10 cellular contexts compared by ENCODE assay signal in genomic region chr9:36398745-36399144, GRCh38. TPM values are rescaled to one million over a fixed set of nuclear protein-coding genes. Genes with fewer than 3 reads are reported as not detected.
DNase-seq lines count a peak whose midpoint lies in the region; ATAC-seq, FAIRE-seq and TF ChIP-seq lines count a peak whose summit lies in the region.
"Had no signal": no experiment of that assay in that cellular context is flagged by ENCODE, and none has a peak within 500 bp of the region (broad histone marks: within the 10 kb centered on the region; RNA-seq: fewer than 3 reads in every experiment).

No MANE protein-coding gene starts in this region.

- no peak overlapping the region for H4K8ac ChIP-seq in H9 (replicated peaks; ENCODE audit: insufficient read length, low read depth, low read length)

- H3K4me3 ChIP-seq in keratinocyte (ENCODE audit: control insufficient read depth in 2 of 3, extremely low read depth in 1 of 3, insufficient read depth in 2 of 3, low read depth in 1 of 3, low read length in 3 of 3) = peak overlapping the region in 2 of 3 experiments; percentile 44 to 56

- H3K4me1 Mint-ChIP-seq in H9 = peaks cover 24 to 30% of the 10 kb centered on the region in 2 experiments
- peaks cover 40% of the 10 kb centered on the region for H3K4me1 Mint-ChIP-seq in activated naive CD8-positive, alpha-beta T cell treated with anti-CD3 and anti-CD28 coated beads, Interleukin-2, amount 10 ng/mL, durations not matched to agents 7 days and 5 days

- H3K9ac ChIP-seq in H9 (ENCODE audit: extremely low read depth, insufficient read length, low read length) (no peak overlapping the region), keratinocyte (ENCODE audit: control insufficient read depth, extremely low read depth, insufficient read depth, low read length) (peak overlapping the region; percentile 42)

- no peaks in the 10 kb centered on the region for H3K79me1 ChIP-seq in H9 (ENCODE audit: insufficient read depth, low read depth, low read length, poor library complexity, severe bottlenecking)

- no peak for FAIRE-seq in keratinocyte (lab: Jason Lieb, UNC)

- H3K4ac ChIP-seq in H9 (ENCODE audit: low read depth, low read length) = no peak overlapping the region

- H2BK5ac ChIP-seq in H9 (ENCODE audit: insufficient read length, low read length) = no peak overlapping the region

- H3K9me3 ChIP-seq in H9 (ENCODE audit: control insufficient read depth, low read depth, low read length) (no peaks in the 10 kb centered on the region), keratinocyte (ENCODE audit: control insufficient read depth, low read depth, low read length) (no peaks in the 10 kb centered on the region)

- dilution Hi-C loops in keratinocyte (cut with MboI; ENCODE audit: extremely low pct_ligation_motif_present, low sequenced_read_pairs) = no loop called here

- H3K9me1 ChIP-seq in keratinocyte (ENCODE audit: control insufficient read depth, extremely low read depth, insufficient read depth, low read length) = no peaks in the 10 kb centered on the region

- H3K27me3 ChIP-seq in H9 (ENCODE audit: insufficient read depth, low read length) (no peaks in the 10 kb centered on the region), keratinocyte (ENCODE audit: control insufficient read depth, extremely low read depth, insufficient read depth, low read length) (no peaks in the 10 kb centered on the region)

- no peak for ATAC-seq in activated naive CD8-positive, alpha-beta T cell treated with anti-CD3 and anti-CD28 coated beads, Interleukin-2, amount 10 ng/mL, durations not matched to agents 7 days and 5 days (ENCODE audit: low read depth)
- ATAC-seq in HG03439 (IDR thresholded peaks at IDR 0.05; ENCODE audit: unreplicated experiment) (no peak), HG02884 (IDR thresholded peaks at IDR 0.05; ENCODE audit: unreplicated experiment) (no peak), HG03175 (IDR thresholded peaks at IDR 0.05; ENCODE audit: unreplicated experiment) (no peak)

- H4K5ac ChIP-seq in H9 (ENCODE audit: insufficient read length, low read depth, low read length) = no peak overlapping the region

- H3K27ac ChIP-seq in H9 (ENCODE audit: insufficient read length, low read depth, low read length) (no peak overlapping the region), keratinocyte (ENCODE audit: control insufficient read depth, insufficient read depth, low read length) (peak overlapping the region; percentile 25)

- H4K91ac ChIP-seq in H9 (ENCODE audit: insufficient read length, low read depth, low read length) = no peak overlapping the region

- H3K4me2 ChIP-seq in H9 (ENCODE audit: insufficient read depth, insufficient read length, low read length) (no peak overlapping the region), keratinocyte (ENCODE audit: control insufficient read depth, extremely low read depth, insufficient read depth, low read depth, low read length) (peak overlapping the region; percentile 64)

- no peak overlapping the region for H3T11ph ChIP-seq in H9 (ENCODE audit: low read length)

- H2AK5ac ChIP-seq in H9 (ENCODE audit: insufficient read length, low read length) = no peak overlapping the region

- H3K9me3 Mint-ChIP-seq in H9 = no peaks in the 10 kb centered on the region; a peak in 1 of 5 replicates
- H3K9me3 Mint-ChIP-seq in activated naive CD8-positive, alpha-beta T cell treated with anti-CD3 and anti-CD28 coated beads, Interleukin-2, amount 10 ng/mL, durations not matched to agents 7 days and 5 days = no peaks in the 10 kb centered on the region

- H3K4me1 ChIP-seq in H9 (ENCODE audit: insufficient read depth, low read length) = no peaks in the 10 kb centered on the region
- peaks cover 13% of the 10 kb centered on the region for H3K4me1 ChIP-seq in keratinocyte (ENCODE audit: control insufficient read depth, extremely low read depth, insufficient read depth, low read length)

- no peaks in the 10 kb centered on the region for H4K20me1 ChIP-seq in H9 (ENCODE audit: control insufficient read depth, insufficient read depth, insufficient read length)
- no peaks in the 10 kb centered on the region for H4K20me1 ChIP-seq in keratinocyte (ENCODE audit: control insufficient read depth, extremely low read depth, insufficient read depth, low read length)

- H2BK120ac ChIP-seq in H9 (ENCODE audit: low read depth, low read length, poor library complexity, severe bottlenecking) = no peak overlapping the region

- peaks cover 0 to 3% of the 10 kb centered on the region in 2 experiments for H3K36me3 ChIP-seq in keratinocyte (ENCODE audit: control insufficient read depth in 2 of 2, extremely low read depth in 1 of 2, insufficient read depth in 2 of 2, low read length in 2 of 2)

- H3K79me2 ChIP-seq in H9 (ENCODE audit: insufficient read depth, low read length) = peaks cover 33% of the 10 kb centered on the region; the same call in 1 of the 2 replicates
- H3K79me2 ChIP-seq in keratinocyte (ENCODE audit: control insufficient read depth, insufficient read depth, low read length) = peaks cover 58% of the 10 kb centered on the region

- peak overlapping the region in 1 of 3 experiments; percentile 60; a peak in 1 of 7 replicates for H3K27ac Mint-ChIP-seq in H9
- peak overlapping the region; percentile 56 for H3K27ac Mint-ChIP-seq in activated naive CD8-positive, alpha-beta T cell treated with anti-CD3 and anti-CD28 coated beads, Interleukin-2, amount 10 ng/mL, durations not matched to agents 7 days and 5 days

- no peak overlapping the region for H3K23ac ChIP-seq in H9 (ENCODE audit: insufficient read length, low read depth, low read length)

- no peak overlapping the region for H2BK20ac ChIP-seq in H9 (ENCODE audit: low read depth, low read length, poor library complexity, severe bottlenecking)

- peaks cover 2 to 14% (median 9%) of the 10 kb centered on the region in 3 experiments; a peak in 5 of 7 replicates for H3K36me3 Mint-ChIP-seq in H9 (ENCODE audit: insufficient read depth in 1 of 3, low read depth in 3 of 3)
- H3K36me3 Mint-ChIP-seq in activated naive CD8-positive, alpha-beta T cell treated with anti-CD3 and anti-CD28 coated beads, Interleukin-2, amount 10 ng/mL, durations not matched to agents 7 days and 5 days = peaks cover 17% of the 10 kb centered on the region

- DNase-seq in AG08395 (ENCODE audit: low spot score) = peak; percentile 59
- DNase-seq in H9 = no peak
- no peak for DNase-seq in activated naive CD8-positive, alpha-beta T cell treated with anti-CD3 and anti-CD28 coated beads, Interleukin-2, amount 10 ng/mL, durations not matched to agents 7 days and 5 days
- no peak for DNase-seq in keratinocyte (ENCODE audit: low read depth, low spot score)
- DNase-seq in DMS53 treated with DMSO at 0.1 percent for 48 hours (lab: John Stamatoyannopoulos, UW; ENCODE audit: unreplicated experiment) = no peak
- DNase-seq: effector CD4-positive, alpha-beta T cell; stimulated activated CD4-positive, alpha-beta T cell treated with anti-CD3 and anti-CD28 coated beads, Interleukin-12 subunit alpha, Interleukin-12 subunit beta, amount 100 ng/mL, for 4 hours had no signal

- no peak overlapping the region for H3K14ac ChIP-seq in H9 (ENCODE audit: insufficient read depth, low read length)

- H3K56ac ChIP-seq in H9 (ENCODE audit: insufficient read length, low read depth, low read length) = no peak overlapping the region

- POLR2A ChIA-PET in activated naive CD8-positive, alpha-beta T cell treated with anti-CD3 and anti-CD28 coated beads, Interleukin-2, amount 10 ng/mL, durations not matched to agents 7 days and 5 days (lab: Charles Lee) = no interaction called here

- no peak for TF ChIP-seq CTCF in H9 (conservative IDR thresholded peaks at IDR 0.05)
- TF ChIP-seq CTCF in keratinocyte (optimal IDR thresholded peaks at IDR 0.05 in 1 of 3, IDR thresholded peaks at IDR 0.05 in 1 of 3, conservative IDR thresholded peaks at IDR 0.05 in 1 of 3; ENCODE audit: extremely low read depth in 1 of 3, insufficient read depth in 2 of 3, low read length in 3 of 3) = no peak

- no peaks in the 10 kb centered on the region for H3K27me3 Mint-ChIP-seq in H9 (ENCODE audit: low read depth)
- H3K27me3 Mint-ChIP-seq in activated naive CD8-positive, alpha-beta T cell treated with anti-CD3 and anti-CD28 coated beads, Interleukin-2, amount 10 ng/mL, durations not matched to agents 7 days and 5 days = no peaks in the 10 kb centered on the region

- no peak overlapping the region for H2BK12ac ChIP-seq in H9 (ENCODE audit: insufficient read length, low read depth, low read length)

- H3K4me3 Mint-ChIP-seq in H9 = peak overlapping the region; percentile 1 to 62
- H3K4me3 Mint-ChIP-seq in activated naive CD8-positive, alpha-beta T cell treated with anti-CD3 and anti-CD28 coated beads, Interleukin-2, amount 10 ng/mL, durations not matched to agents 7 days and 5 days = peak overlapping the region; percentile 56

- H2BK15ac ChIP-seq in H9 (ENCODE audit: low read depth, low read length) = no peak overlapping the region

- H3K18ac ChIP-seq in H9 (ENCODE audit: insufficient read length, low read depth, low read length) = no peak overlapping the region

- no peak overlapping the region for H2AFZ ChIP-seq in H9 (ENCODE audit: low read length)
- no peak overlapping the region for H2AFZ ChIP-seq in keratinocyte (ENCODE audit: control insufficient read depth, low read length)

- H3K23me2 ChIP-seq in H9 (ENCODE audit: insufficient read length, low read depth, low read length, poor library complexity, severe bottlenecking) = peaks cover 3% of the 10 kb centered on the region

RNA-seq across cellular contexts. Expression of gene RNF38, which starts 1.3 kb away (rescaled TPM):
- 58.8 and 60.2 TPM in 2 replicates for total RNA-seq in H9 (2021)
- 10 to 100 TPM; 54.5 to 55.5 TPM for total RNA-seq in activated naive CD8-positive, alpha-beta T cell treated with anti-CD3 and anti-CD28 coated beads, Interleukin-2, amount 10 ng/mL, durations not matched to agents 7 days and 5 days
- polyA plus RNA-seq in keratinocyte = 11.2 to 13.4 TPM (median 12.5 TPM) in 3 replicates
- 1.9 TPM for polyA plus RNA-seq in keratinocyte (2011; ENCODE audit: low read depth)
- 7.8 and 13.8 TPM in 2 replicates for polyA plus RNA-seq in keratinocyte (2011; cell fraction: cytosol; rRNA removed)
- polyA plus RNA-seq in keratinocyte (2011; cell fraction: nucleus; rRNA removed) = 17.0 and 20.1 TPM in 2 replicates
- 6.8 and 8.1 TPM in 2 replicates for polyA plus RNA-seq in keratinocyte (2012; ENCODE audit: low replicate concordance)
- 41.5 to 44.1 TPM (median 43.2 TPM) in 3 replicates for polyA minus RNA-seq in keratinocyte
- 10.2 TPM for polyA minus RNA-seq in keratinocyte (2011; cell fraction: cytosol; rRNA and poly(A)+ RNA removed)
- polyA minus RNA-seq in keratinocyte (2011; cell fraction: nucleus; rRNA and poly(A)+ RNA removed) = 12.2 and 21.9 TPM in 2 replicates
